In genomic region chr2:230830428-230830827, GRCh38 we compare ENCODE assay signal across 20 cellular contexts.
"Had no signal": no experiment of that assay in that cellular context is flagged by ENCODE, and none has a peak within 500 bp of the region (broad histone marks: within the 10 kb centered on the region; RNA-seq: fewer than 3 reads in every experiment).

No MANE protein-coding gene starts in this region.

- H3K4me3 Mint-ChIP-seq: activated naive CD8-positive, alpha-beta T cell treated with anti-CD3 and anti-CD28 coated beads, Interleukin-2, amount 10 ng/mL, durations not matched to agents 7 days and 5 days; endodermal cell; mesothelial cell of epicardium; natural killer cell treated with Interleukin-12 subunit alpha and Interleukin-12 subunit beta and Interleukin-15 and Interleukin-18, amount 100 ng/mL, for 72 hours; stimulated activated naive CD8-positive, alpha-beta T cell treated with anti-CD3 and anti-CD28 coated beads, Interleukin-15, Interleukin-2, amounts not matched to agents 100 ng/mL and 50 ng/mL, for 24 hours; T-helper 1 cell treated with Interleukin-12 subunit alpha and Interleukin-12 subunit beta and Interleukin-4 antibody, amounts not matched to agents 30 μg/mL and 1 μg/mL, for 36 hours had no signal

- H3K9me3 Mint-ChIP-seq: activated naive CD8-positive, alpha-beta T cell treated with anti-CD3 and anti-CD28 coated beads, Interleukin-2, amount 10 ng/mL, durations not matched to agents 7 days and 5 days; natural killer cell treated with Interleukin-12 subunit alpha and Interleukin-12 subunit beta and Interleukin-15 and Interleukin-18, amount 100 ng/mL, for 72 hours; stimulated activated naive CD8-positive, alpha-beta T cell treated with anti-CD3 and anti-CD28 coated beads, Interleukin-15, Interleukin-2, amounts not matched to agents 100 ng/mL and 50 ng/mL, for 24 hours; T-helper 1 cell treated with Interleukin-12 subunit alpha and Interleukin-12 subunit beta and Interleukin-4 antibody, amounts not matched to agents 30 μg/mL and 1 μg/mL, for 36 hours had no signal

- H3K9me3 ChIP-seq: body of pancreas, gastrocnemius medialis, suprapubic skin, transverse colon, uterus had no signal

- H3K27ac ChIP-seq: body of pancreas, suprapubic skin, transverse colon, uterus had no signal

- H3K36me3 ChIP-seq: gastrocnemius medialis, suprapubic skin, transverse colon, uterus had no signal

- H3K4me3 ChIP-seq: body of pancreas, gastrocnemius medialis, lung, suprapubic skin, transverse colon, uterus had no signal

- H3K36me3 Mint-ChIP-seq: activated naive CD8-positive, alpha-beta T cell treated with anti-CD3 and anti-CD28 coated beads, Interleukin-2, amount 10 ng/mL, durations not matched to agents 7 days and 5 days; mesothelial cell of epicardium; natural killer cell treated with Interleukin-12 subunit alpha and Interleukin-12 subunit beta and Interleukin-15 and Interleukin-18, amount 100 ng/mL, for 72 hours had no signal

- ATAC-seq: body of pancreas, gastrocnemius medialis had no signal

- H3K27ac Mint-ChIP-seq: activated naive CD8-positive, alpha-beta T cell treated with anti-CD3 and anti-CD28 coated beads, Interleukin-2, amount 10 ng/mL, durations not matched to agents 7 days and 5 days; endodermal cell; mesothelial cell of epicardium; natural killer cell treated with Interleukin-12 subunit alpha and Interleukin-12 subunit beta and Interleukin-15 and Interleukin-18, amount 100 ng/mL, for 72 hours; stimulated activated naive CD8-positive, alpha-beta T cell treated with anti-CD3 and anti-CD28 coated beads, Interleukin-15, Interleukin-2, amounts not matched to agents 100 ng/mL and 50 ng/mL, for 24 hours; T-helper 1 cell treated with Interleukin-12 subunit alpha and Interleukin-12 subunit beta and Interleukin-4 antibody, amounts not matched to agents 30 μg/mL and 1 μg/mL, for 36 hours had no signal

- DNase-seq: activated CD4-positive, alpha-beta T cell treated with anti-CD3 and anti-CD28 coated beads, Interleukin-2, amount 50 U/mL, for 48 hours; activated gamma-delta T cell treated with Interleukin-2 at 50 U/mL for 16 hours; activated naive CD8-positive, alpha-beta T cell treated with anti-CD3 and anti-CD28 coated beads, Interleukin-2, amount 10 ng/mL, durations not matched to agents 7 days and 5 days; body of pancreas; endodermal cell; gastrocnemius medialis; head of caudate nucleus; nucleus accumbens; posterior cingulate gyrus; retina; stimulated activated CD4-positive, alpha-beta T cell treated with anti-CD3 and anti-CD28 coated beads, Interleukin-12 subunit alpha, Interleukin-12 subunit beta, amount 100 ng/mL, for 4 hours; stimulated activated CD4-positive, alpha-beta T cell treated with anti-CD3 and anti-CD28 coated beads, Interleukin-2, amount 100 ng/mL, for 24 hours; transverse colon; uterus had no signal

- H3K4me1 Mint-ChIP-seq: endodermal cell, mesothelial cell of epicardium had no signal
